Comparison of ENCODE assay signal across 8 cellular contexts in genomic region chr7:100632951-100633717, GRCh38. TPM values are rescaled to one million over a fixed set of nuclear protein-coding genes. Genes with fewer than 3 reads are reported as not detected.
DNase-seq lines count a peak whose midpoint lies in the region; ATAC-seq, FAIRE-seq and TF ChIP-seq lines count a peak whose summit lies in the region.

No MANE protein-coding gene starts in this region.

- no peaks in the 10 kb centered on the region for H3K36me3 ChIP-seq in keratinocyte (ENCODE audit: control insufficient read depth in 2 of 2, extremely low read depth in 1 of 2, insufficient read depth in 2 of 2, low read length in 2 of 2)

- H4K20me1 ChIP-seq in keratinocyte (ENCODE audit: control insufficient read depth, extremely low read depth, insufficient read depth, low read length): no peaks in the 10 kb centered on the region

- peak overlapping the region; percentile 76 for H3K4me3 ChIP-seq in GM12864 (ENCODE audit: low read depth, low read length)
- H3K4me3 ChIP-seq in HL-60 (replicated peaks; ENCODE audit: insufficient read depth, low read length): peak overlapping the region; percentile 70
- H3K4me3 ChIP-seq in keratinocyte (ENCODE audit: control insufficient read depth in 2 of 3, extremely low read depth in 1 of 3, insufficient read depth in 2 of 3, low read depth in 1 of 3, low read length in 3 of 3): peak overlapping the region; percentile 36 to 51 (median 49)

- no peaks in the 10 kb centered on the region for H3K27me3 ChIP-seq in HL-60 (ENCODE audit: insufficient read depth, poor library complexity, severe bottlenecking)
- H3K27me3 ChIP-seq in keratinocyte (ENCODE audit: control insufficient read depth, extremely low read depth, insufficient read depth, low read length): peaks cover 10% of the 10 kb centered on the region

- peak overlapping the region; percentile 84 for H2AFZ ChIP-seq in keratinocyte (ENCODE audit: control insufficient read depth, low read length)

- DNase-seq in GM12864 (ENCODE audit: low read depth) (no peak), HL-60 (ENCODE audit: low read depth in 1 of 2, low spot score in 1 of 2) (peak; percentile 63 to 70), SW480 (ENCODE audit: low spot score) (peak; percentile 84), astrocyte of the hippocampus (ENCODE audit: low read depth, low spot score) (peak; percentile 58), keratinocyte (ENCODE audit: low read depth, low spot score) (no peak), NCI-H2107 treated with DMSO at 0.1 percent for 48 hours (lab: John Stamatoyannopoulos, UW; ENCODE audit: unreplicated experiment) (no peak)
- peak; percentile 66 for DNase-seq in stimulated activated CD4-positive, alpha-beta T cell treated with anti-CD3 and anti-CD28 coated beads, Interleukin-4, amount 100 ng/mL, for 24 hours

- peak overlapping the region; percentile 15 for H3K9ac ChIP-seq in keratinocyte (ENCODE audit: control insufficient read depth, extremely low read depth, insufficient read depth, low read length)

- H3K27ac ChIP-seq in HL-60 (replicated peaks) (peak overlapping the region; percentile 45; the same call in 1 of the 2 replicates), keratinocyte (ENCODE audit: control insufficient read depth, insufficient read depth, low read length) (no peak overlapping the region)

- H3K4me2 ChIP-seq in keratinocyte (ENCODE audit: control insufficient read depth, extremely low read depth, insufficient read depth, low read depth, low read length): peak overlapping the region; percentile 76

- peaks cover 5% of the 10 kb centered on the region for H3K4me1 ChIP-seq in keratinocyte (ENCODE audit: control insufficient read depth, extremely low read depth, insufficient read depth, low read length)

- dilution Hi-C loops in keratinocyte (cut with MboI; ENCODE audit: extremely low pct_ligation_motif_present, low sequenced_read_pairs): no loop called here

- FAIRE-seq in keratinocyte (lab: Jason Lieb, UNC): no peak

- ATAC-seq in HG03135 (IDR thresholded peaks at IDR 0.05; ENCODE audit: unreplicated experiment): no peak

- no peaks in the 10 kb centered on the region for H3K9me1 ChIP-seq in keratinocyte (ENCODE audit: control insufficient read depth, extremely low read depth, insufficient read depth, low read length)

- H3K79me2 ChIP-seq in keratinocyte (ENCODE audit: control insufficient read depth, insufficient read depth, low read length): no peaks in the 10 kb centered on the region

- TF ChIP-seq CTCF in GM12864 (IDR thresholded peaks at IDR 0.05; ENCODE audit: low read depth, low read length, missing control alignments) (peak; percentile 59), HL-60 (IDR thresholded peaks at IDR 0.05; ENCODE audit: insufficient read depth, low read length) (peak; percentile 13), keratinocyte (optimal IDR thresholded peaks at IDR 0.05 in 1 of 3, IDR thresholded peaks at IDR 0.05 in 1 of 3, conservative IDR thresholded peaks at IDR 0.05 in 1 of 3; ENCODE audit: extremely low read depth in 1 of 3, insufficient read depth in 2 of 3, low read length in 3 of 3) (peak; percentile 29 to 59 (median 59))

- H3K9me3 ChIP-seq in keratinocyte (ENCODE audit: control insufficient read depth, low read depth, low read length): no peaks in the 10 kb centered on the region

RNA-seq across cellular contexts. Expression of gene TFR2, which starts 8.2 kb away (rescaled TPM):
- 0.07 to 0.21 TPM (median 0.12 TPM) in 3 replicates for polyA plus RNA-seq in keratinocyte
- not detected for polyA plus RNA-seq in keratinocyte (2011; ENCODE audit: low read depth)
- 0.04 TPM in 1 of 2 replicates, not detected in the other for polyA plus RNA-seq in keratinocyte (2011; cell fraction: cytosol; rRNA removed)
- 0.18 and 0.28 TPM in 2 replicates for polyA plus RNA-seq in keratinocyte (2011; cell fraction: nucleus; rRNA removed)
- 0.08 and 0.28 TPM in 2 replicates for polyA plus RNA-seq in keratinocyte (2012; ENCODE audit: low replicate concordance)
- polyA minus RNA-seq in keratinocyte: not detected in 3 replicates
- not detected for polyA minus RNA-seq in keratinocyte (2011; cell fraction: cytosol; rRNA and poly(A)+ RNA removed)
- 0.31 and 0.63 TPM in 2 replicates for polyA minus RNA-seq in keratinocyte (2011; cell fraction: nucleus; rRNA and poly(A)+ RNA removed)

RNA-seq across cellular contexts. Expression of gene MOSPD3, which starts 20.8 kb away (rescaled TPM):
- 4.1 to 17.0 TPM (median 5.5 TPM) in 3 replicates for polyA plus RNA-seq in keratinocyte
- polyA plus RNA-seq in keratinocyte (2011; ENCODE audit: low read depth): 1.7 TPM
- polyA plus RNA-seq in keratinocyte (2011; cell fraction: cytosol; rRNA removed): 4.6 and 8.9 TPM in 2 replicates
- polyA plus RNA-seq in keratinocyte (2011; cell fraction: nucleus; rRNA removed): 6.3 and 7.3 TPM in 2 replicates
- 17.0 TPM in 2 replicates for polyA plus RNA-seq in keratinocyte (2012; ENCODE audit: low replicate concordance)
- 0.90 to 24.8 TPM (median 3.7 TPM) in 3 replicates for polyA minus RNA-seq in keratinocyte
- polyA minus RNA-seq in keratinocyte (2011; cell fraction: cytosol; rRNA and poly(A)+ RNA removed): 7.3 TPM
- polyA minus RNA-seq in keratinocyte (2011; cell fraction: nucleus; rRNA and poly(A)+ RNA removed): 1.6 and 2.4 TPM in 2 replicates

RNA-seq across cellular contexts. Expression of gene ACTL6B, which starts 23.1 kb away (rescaled TPM):
- not detected in 3 replicates for polyA plus RNA-seq in keratinocyte
- not detected for polyA plus RNA-seq in keratinocyte (2011; ENCODE audit: low read depth)
- polyA plus RNA-seq in keratinocyte (2011; cell fraction: cytosol; rRNA removed): not detected in 2 replicates
- not detected in 2 replicates for polyA plus RNA-seq in keratinocyte (2011; cell fraction: nucleus; rRNA removed)
- not detected in 2 replicates for polyA plus RNA-seq in keratinocyte (2012; ENCODE audit: low replicate concordance)
- polyA minus RNA-seq in keratinocyte: not detected in 3 replicates
- polyA minus RNA-seq in keratinocyte (2011; cell fraction: cytosol; rRNA and poly(A)+ RNA removed): not detected
- polyA minus RNA-seq in keratinocyte (2011; cell fraction: nucleus; rRNA and poly(A)+ RNA removed): not detected in 2 replicates

RNA-seq across cellular contexts. Expression of gene PCOLCE, which starts 31.0 kb away (rescaled TPM):
- polyA plus RNA-seq in keratinocyte: 0.63 to 1.3 TPM (median 0.80 TPM) in 3 replicates
- polyA plus RNA-seq in keratinocyte (2011; ENCODE audit: low read depth): not detected
- polyA plus RNA-seq in keratinocyte (2011; cell fraction: cytosol; rRNA removed): 0.26 and 0.66 TPM in 2 replicates
- 2.1 and 5.2 TPM in 2 replicates for polyA plus RNA-seq in keratinocyte (2011; cell fraction: nucleus; rRNA removed)
- polyA plus RNA-seq in keratinocyte (2012; ENCODE audit: low replicate concordance): 2.6 and 3.4 TPM in 2 replicates
- 0.76 to 3.8 TPM in 2 of 3 replicates, not detected in the other for polyA minus RNA-seq in keratinocyte
- not detected for polyA minus RNA-seq in keratinocyte (2011; cell fraction: cytosol; rRNA and poly(A)+ RNA removed)
- polyA minus RNA-seq in keratinocyte (2011; cell fraction: nucleus; rRNA and poly(A)+ RNA removed): 1.2 TPM in 1 of 2 replicates, not detected in the other

RNA-seq across cellular contexts. Expression of gene GNB2, which starts 40.4 kb away (rescaled TPM):
- 87.2 to 216 TPM (median 126 TPM) in 3 replicates for polyA plus RNA-seq in keratinocyte
- 88.1 TPM for polyA plus RNA-seq in keratinocyte (2011; ENCODE audit: low read depth)
- polyA plus RNA-seq in keratinocyte (2011; cell fraction: cytosol; rRNA removed): 168 and 222 TPM in 2 replicates
- polyA plus RNA-seq in keratinocyte (2011; cell fraction: nucleus; rRNA removed): 105 and 123 TPM in 2 replicates
- polyA plus RNA-seq in keratinocyte (2012; ENCODE audit: low replicate concordance): 211 and 257 TPM in 2 replicates
- polyA minus RNA-seq in keratinocyte: 136 to 391 TPM (median 184 TPM) in 3 replicates
- polyA minus RNA-seq in keratinocyte (2011; cell fraction: cytosol; rRNA and poly(A)+ RNA removed): 249 TPM
- 36.3 and 43.9 TPM in 2 replicates for polyA minus RNA-seq in keratinocyte (2011; cell fraction: nucleus; rRNA and poly(A)+ RNA removed)

Comparison
In these comparisons a context has a peak if more than half of its experiments do, and no peak if none do; other contexts are left out.
1. DNase-seq: peak in HL-60 (2 of 2), SW480 (single experiment), astrocyte of the hippocampus (single experiment) and stimulated activated CD4-positive, alpha-beta T cell treated with anti-CD3 and anti-CD28 coated beads, Interleukin-4, amount 100 ng/mL, for 24 hours (single experiment); none in GM12864 (single experiment), keratinocyte (single experiment) and NCI-H2107 treated with DMSO at 0.1 percent for 48 hours (single experiment).
2. Peak in every context shown above with its lines, with median percentiles within 50 percentile points of each other: H3K4me3 ChIP-seq and CTCF ChIP-seq.